Comparison of ENCODE assay signal across 10 cellular contexts in the genomic region with DNA sequence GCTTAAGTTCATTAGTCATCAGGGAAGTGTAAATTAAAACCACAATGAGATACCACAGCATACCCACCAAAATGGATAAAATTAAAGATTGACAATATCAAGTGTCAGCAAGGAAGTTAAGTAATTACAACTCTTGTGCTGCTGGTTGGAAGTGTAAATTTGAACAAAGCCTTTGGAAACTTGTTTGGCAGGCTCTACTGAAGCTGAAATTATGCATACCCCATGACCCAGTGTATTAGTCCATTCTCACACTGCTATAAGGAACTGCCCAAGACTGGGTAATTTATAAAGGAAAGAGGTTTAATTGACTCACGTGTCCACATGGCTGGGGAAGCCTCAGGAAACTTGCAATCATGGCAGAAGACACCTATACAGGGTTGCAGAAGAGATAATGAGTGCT.
"Had no signal": no experiment of that assay in that cellular context is flagged by ENCODE, and none has a peak within 500 bp of the region (broad histone marks: within the 10 kb centered on the region; RNA-seq: fewer than 3 reads in every experiment).

No MANE protein-coding gene starts in this region.

- H3K4me3 Mint-ChIP-seq: GM23338, HFFc6 had no signal

- H3K4me2 ChIP-seq: GM23338 had no signal

- FAIRE-seq: H1, H54, HepG2, K562 had no signal

- H3K9me3 ChIP-seq: HAP-1 had no signal

- H3K4me3 ChIP-seq: GM23338, HAP-1, K562 had no signal

- H3K4me1 ChIP-seq: HAP-1 had no signal

- H3K36me3 ChIP-seq: HAP-1 had no signal

- ATAC-seq: GM23338, HCT116, HepG2, K562 had no signal

- H3K27ac Mint-ChIP-seq: GM23338, HFFc6 had no signal

- H3K27ac ChIP-seq: HL-60 had no signal

- DNase-seq: HFFc6, KG1 had no signal

- H2AFZ ChIP-seq: GM23338 had no signal
